In genomic region chr6:116210750-116211425, GRCh38 we compare ENCODE assay signal across 13 cellular contexts. TPM values are rescaled to one million over a fixed set of nuclear protein-coding genes. Genes with fewer than 3 reads are reported as not detected.
DNase-seq lines count a peak whose midpoint lies in the region; ATAC-seq, FAIRE-seq and TF ChIP-seq lines count a peak whose summit lies in the region.
"Had no signal": no experiment of that assay in that cellular context is flagged by ENCODE, and none has a peak within 500 bp of the region (broad histone marks: within the 10 kb centered on the region; RNA-seq: fewer than 3 reads in every experiment).

No MANE protein-coding gene starts in this region.

- no peak for FAIRE-seq in urothelium cell line (lab: Jason Lieb, UNC)
- FAIRE-seq: endothelial cell of umbilical vein had no signal

- no peaks in the 10 kb centered on the region for H3K9me3 ChIP-seq in breast epithelium
- H3K9me3 ChIP-seq in SK-N-SH, result no peaks in the 10 kb centered on the region
- H3K9me3 ChIP-seq: lower lobe of right lung had no signal

- TF ChIP-seq RAD21 in SK-N-SH (IDR thresholded peaks at IDR 0.05; ENCODE audit: low read length), result no peak

- no TSS peak for BruUV-seq in MCF 10A (replicated peaks; lab: Mats Ljungman, UMichigan)

- peaks cover 6% of the 10 kb centered on the region for H3K36me3 Mint-ChIP-seq in MCF 10A (ENCODE audit: insufficient read depth, unreplicated experiment)
- peaks cover 12% of the 10 kb centered on the region for H3K36me3 Mint-ChIP-seq in stimulated activated memory B cell treated with anti-CD40 and anti-IgM and Interleukin-4, amounts not matched to agents 10 μg/mL and 1 μg/mL and 100 μg/mL, for 72 hours
- H3K36me3 Mint-ChIP-seq: activated naive CD8-positive, alpha-beta T cell treated with anti-CD3 and anti-CD28 coated beads, Interleukin-2, amount 10 ng/mL, durations not matched to agents 7 days and 5 days had no signal

- 48% methylated on average over 3 of the region's 3 CpGs for WGBS in SK-N-SH (ENCODE audit: low lambda C conversion rate)

- H4K20me1 ChIP-seq in SK-N-SH (ENCODE audit: insufficient read depth), result no peaks in the 10 kb centered on the region

- H3K9me3 Mint-ChIP-seq in MCF 10A (ENCODE audit: unreplicated experiment), result no peaks in the 10 kb centered on the region
- H3K9me3 Mint-ChIP-seq in stimulated activated memory B cell treated with anti-CD40 and anti-IgM and Interleukin-4, amounts not matched to agents 10 μg/mL and 1 μg/mL and 100 μg/mL, for 72 hours, result no peaks in the 10 kb centered on the region
- H3K9me3 Mint-ChIP-seq: activated naive CD8-positive, alpha-beta T cell treated with anti-CD3 and anti-CD28 coated beads, Interleukin-2, amount 10 ng/mL, durations not matched to agents 7 days and 5 days had no signal

- no peaks in the 10 kb centered on the region for H3K79me2 ChIP-seq in SK-N-SH (ENCODE audit: insufficient read depth)

- POLR2A ChIA-PET in MCF 10A (lab: Yijun Ruan, JAX), result interaction anchor here (0.7 to 3.2 kb wide), 7 partner anchors 8 to 360 kb away, joined by 3 to 16 read pairs (median 4); partner anchors contain the start of genes NT5DC1, TSPYL1 and TSPYL4
- POLR2A ChIA-PET in SK-N-SH (lab: Yijun Ruan, JAX), result no interaction called here

- DNase-seq in MCF 10A (ENCODE audit: unreplicated experiment) (peak; percentile 94), breast epithelium (ENCODE audit: low spot score in 2 of 2) (no peak), SK-N-SH (no peak), left cardiac atrium (peak; percentile 66), urothelium cell line (ENCODE audit: low spot score) (peak; percentile 54), NOMO-1 treated with DMSO at 0.1 percent for 48 hours (lab: John Stamatoyannopoulos, UW; ENCODE audit: unreplicated experiment) (no peak)
- DNase-seq in activated CD8-positive, alpha-beta memory T cell treated with anti-CD3 and anti-CD28 coated beads for 24 hours, result no peak
- DNase-seq: activated CD4-positive, alpha-beta T cell treated with anti-CD3 and anti-CD28 coated beads for 48 hours; activated naive CD8-positive, alpha-beta T cell treated with anti-CD3 and anti-CD28 coated beads, Interleukin-2, amount 10 ng/mL, durations not matched to agents 7 days and 5 days; lower lobe of right lung had no signal

- H3K9me2 ChIP-seq in SK-N-SH, result no peaks in the 10 kb centered on the region

- H3K4me1 Mint-ChIP-seq in MCF 10A (ENCODE audit: insufficient read depth, unreplicated experiment), result peaks cover 22% of the 10 kb centered on the region
- H3K4me1 Mint-ChIP-seq in stimulated activated memory B cell treated with anti-CD40 and anti-IgM and Interleukin-4, amounts not matched to agents 10 μg/mL and 1 μg/mL and 100 μg/mL, for 72 hours, result no peaks in the 10 kb centered on the region

- no peak for TF ChIP-seq CTCF in MCF 10A (IDR thresholded peaks at IDR 0.05; ENCODE audit: unreplicated experiment)
- no peak for TF ChIP-seq CTCF in breast epithelium (IDR thresholded peaks at IDR 0.05)
- no peak for TF ChIP-seq CTCF in SK-N-SH (IDR thresholded peaks at IDR 0.05)

- no peaks in the 10 kb centered on the region for H3K36me3 ChIP-seq in breast epithelium
- H3K36me3 ChIP-seq in SK-N-SH (replicated peaks in 1 of 2; ENCODE audit: control insufficient read depth in 1 of 2, insufficient read depth in 2 of 2, low read length in 1 of 2), result no peaks in the 10 kb centered on the region
- H3K36me3 ChIP-seq: lower lobe of right lung had no signal

- H3K27me3 Mint-ChIP-seq in MCF 10A (ENCODE audit: insufficient read depth, unreplicated experiment), result no peaks in the 10 kb centered on the region
- H3K27me3 Mint-ChIP-seq in stimulated activated memory B cell treated with anti-CD40 and anti-IgM and Interleukin-4, amounts not matched to agents 10 μg/mL and 1 μg/mL and 100 μg/mL, for 72 hours, result no peaks in the 10 kb centered on the region
- H3K27me3 Mint-ChIP-seq: activated naive CD8-positive, alpha-beta T cell treated with anti-CD3 and anti-CD28 coated beads, Interleukin-2, amount 10 ng/mL, durations not matched to agents 7 days and 5 days had no signal

- peak overlapping the region; percentile 58 for H3K4me3 Mint-ChIP-seq in MCF 10A (ENCODE audit: unreplicated experiment)
- no peak overlapping the region for H3K4me3 Mint-ChIP-seq in stimulated activated memory B cell treated with anti-CD40 and anti-IgM and Interleukin-4, amounts not matched to agents 10 μg/mL and 1 μg/mL and 100 μg/mL, for 72 hours
- H3K4me3 Mint-ChIP-seq: activated naive CD8-positive, alpha-beta T cell treated with anti-CD3 and anti-CD28 coated beads, Interleukin-2, amount 10 ng/mL, durations not matched to agents 7 days and 5 days had no signal

- no peak for TF ChIP-seq EP300 in SK-N-SH (IDR thresholded peaks at IDR 0.05; ENCODE audit: borderline replicate concordance in 1 of 2, low read depth in 1 of 2, low read length in 1 of 2)

- H3K27ac Mint-ChIP-seq in MCF 10A (ENCODE audit: low read depth, unreplicated experiment), result peak overlapping the region; percentile 83
- no peak overlapping the region for H3K27ac Mint-ChIP-seq in stimulated activated memory B cell treated with anti-CD40 and anti-IgM and Interleukin-4, amounts not matched to agents 10 μg/mL and 1 μg/mL and 100 μg/mL, for 72 hours
- H3K27ac Mint-ChIP-seq: activated naive CD8-positive, alpha-beta T cell treated with anti-CD3 and anti-CD28 coated beads, Interleukin-2, amount 10 ng/mL, durations not matched to agents 7 days and 5 days had no signal

- no peak overlapping the region for H3K4me3 ChIP-seq in breast epithelium
- H3K4me3 ChIP-seq in SK-N-SH (ENCODE audit: low read depth in 2 of 2, low read length in 1 of 2), result no peak overlapping the region
- H3K4me3 ChIP-seq: lower lobe of right lung had no signal

- peaks cover 3% of the 10 kb centered on the region for H3F3A ChIP-seq in SK-N-SH (replicated peaks; ENCODE audit: insufficient read depth)

- H3K4me1 ChIP-seq in breast epithelium (no peaks in the 10 kb centered on the region), SK-N-SH (ENCODE audit: control insufficient read depth in 1 of 2, insufficient read depth in 2 of 2, low read depth in 1 of 2, low read length in 1 of 2) (peaks cover 5 to 34% of the 10 kb centered on the region in 2 experiments; a peak in 2 of 4 replicates)
- H3K4me1 ChIP-seq: lower lobe of right lung had no signal

- H3K27ac ChIP-seq in breast epithelium, result no peak overlapping the region
- H3K27ac ChIP-seq in SK-N-SH (ENCODE audit: low read depth in 2 of 2, low read length in 1 of 2), result peak overlapping the region in 1 of 2 experiments; percentile 77; a peak in 1 of 4 replicates
- H3K27ac ChIP-seq: KMS-11, lower lobe of right lung had no signal

- no peak for TF ChIP-seq POLR2A in breast epithelium (IDR thresholded peaks at IDR 0.05)

- no peaks in the 10 kb centered on the region for H3K27me3 ChIP-seq in breast epithelium
- H3K27me3 ChIP-seq in SK-N-SH (ENCODE audit: insufficient read depth), result no peaks in the 10 kb centered on the region

- CTCF ChIA-PET in MCF 10A (lab: Yijun Ruan, JAX), result interaction anchor here (0.8 to 2.8 kb wide), 6 partner anchors 63 to 150 kb away, joined by 3 to 10 read pairs (median 3); partner anchors contain the start of gene FRK
- CTCF ChIA-PET in SK-N-SH (lab: Yijun Ruan, JAX), result interaction anchor here (0.8 to 1.9 kb wide), 4 partner anchors 32 to 99 kb away, joined by 3 to 8 read pairs (median 3); no protein-coding TSS in a partner anchor

- no peak overlapping the region for H2AFZ ChIP-seq in SK-N-SH (ENCODE audit: low read depth)

- H3K4me2 ChIP-seq in SK-N-SH, result no peak overlapping the region
- H3K4me2 ChIP-seq: KMS-11 had no signal

- intact Hi-C loops in MCF 10A (cut with micrococcal nuclease) (loop anchor here (10.0 kb wide), 1 partner anchor 424 kb away; no protein-coding TSS in a partner anchor), breast epithelium (cut with DNase I; ENCODE audit: low total_unique reads) (no loop called here), left cardiac atrium (cut with DNase I) (no loop called here)

- peak; percentile 77 to 94 for ATAC-seq in left cardiac atrium
- ATAC-seq in stimulated activated memory B cell treated with anti-CD40 and anti-IgM and Interleukin-4, amounts not matched to agents 10 μg/mL and 1 μg/mL and 100 μg/mL, for 72 hours, result no peak

- no peak overlapping the region for H3K9ac ChIP-seq in SK-N-SH
- H3K9ac ChIP-seq: KMS-11 had no signal

TF ChIP-seq in SK-N-SH, 30 proteins besides CTCF, POLR2A, EP300 and RAD21:
- TF ChIP-seq USF1 (IDR thresholded peaks at IDR 0.05; ENCODE audit: borderline replicate concordance, low read depth) (no peak), TCF12 (IDR thresholded peaks at IDR 0.05) (peak; percentile 46; the same call in 1 of the 2 replicates)

RNA-seq across cellular contexts. Expression of gene TSPYL4, which starts 43.0 kb away (rescaled TPM):
- 9.1 and 9.8 TPM in 2 replicates for total RNA-seq in MCF 10A (2022)
- total RNA-seq in breast epithelium, result 10 to 100 TPM; 15.2 to 22.2 (median 19.0) TPM
- polyA plus RNA-seq in SK-N-SH (2012; rRNA removed), result 29.1 and 44.5 TPM in 2 replicates
- 26.3 and 28.2 TPM in 2 replicates for polyA plus RNA-seq in SK-N-SH (2012; cell fraction: cytosol; rRNA removed)
- polyA plus RNA-seq in SK-N-SH (2012; cell fraction: nucleus; rRNA removed), result 83.0 and 97.0 TPM in 2 replicates
- 10 to 100 TPM; 28.0 to 35.0 TPM for total RNA-seq in left cardiac atrium

Comparison
In these comparisons a context has a peak if more than half of its experiments do, and no peak if none do; other contexts are left out.
1. DNase-seq: peak in MCF 10A (single experiment), left cardiac atrium (single experiment) and urothelium cell line (single experiment); none in breast epithelium (0 of 2), SK-N-SH (single experiment), activated CD8-positive, alpha-beta memory T cell treated with anti-CD3 and anti-CD28 coated beads for 24 hours (single experiment) and NOMO-1 treated with DMSO at 0.1 percent for 48 hours (single experiment).